ENCODE assay signal across 10 cellular contexts in genomic region chr15:52252781-52253180, GRCh38. TPM values are rescaled to one million over a fixed set of nuclear protein-coding genes. Genes with fewer than 3 reads are reported as not detected.
A peak's percentile ranks its signal among the peaks of the same experiment; 100 is the strongest.
DNase-seq lines count a peak whose midpoint lies in the region.
"Had no signal": no experiment of that assay in that cellular context is flagged by ENCODE, and none has a peak within 500 bp of the region (broad histone marks: within the 10 kb centered on the region; RNA-seq: fewer than 3 reads in every experiment).

No MANE protein-coding gene starts in this region.

- H3K27me3 Mint-ChIP-seq in CD8-positive, alpha-beta memory T cell = peaks cover 0 to 3% of the 10 kb centered on the region in 2 donors
- H3K27me3 Mint-ChIP-seq in activated T-helper 1 cell treated with anti-CD3 and anti-CD28 coated beads, Interleukin-12 subunit alpha, Interleukin-12 subunit beta, Interleukin-2, Interleukin-4 antibody, amounts not matched to agents 30 ng/mL and 10 ng/mL and 1 ng/mL, durations not matched to agents 14 hours and 24 hours and 36 hours (ENCODE audit: insufficient read depth) = peaks cover 5% of the 10 kb centered on the region

- H3K4me3 Mint-ChIP-seq in CD8-positive, alpha-beta memory T cell = no peak overlapping the region
- H3K4me3 Mint-ChIP-seq in activated T-helper 1 cell treated with anti-CD3 and anti-CD28 coated beads, Interleukin-12 subunit alpha, Interleukin-12 subunit beta, Interleukin-2, Interleukin-4 antibody, amounts not matched to agents 30 ng/mL and 10 ng/mL and 1 ng/mL, durations not matched to agents 14 hours and 24 hours and 36 hours = no peak overlapping the region

- DNase-seq in SIG-M5 treated with dmso at 0.1 percent for 504 hours (lab: John Stamatoyannopoulos, UW; ENCODE audit: unreplicated experiment) (peak; percentile 67), SIG-M5 (lab: John Stamatoyannopoulos, UW) (no peak), T1000 (lab: John Stamatoyannopoulos, UW) (peak; percentile 4), fibroblast of the conjunctiva (ENCODE audit: low read depth) (peak; percentile 84), stromal cell of bone marrow (ENCODE audit: low read depth) (peak; percentile 92), GOT3 (lab: John Stamatoyannopoulos, UW) (no peak)
- DNase-seq in CD8-positive, alpha-beta memory T cell = no peak
- no peak for DNase-seq in activated T-helper 1 cell treated with anti-CD3 and anti-CD28 coated beads, Interleukin-12 subunit alpha, Interleukin-12 subunit beta, Interleukin-2, Interleukin-4 antibody, amounts not matched to agents 30 ng/mL and 10 ng/mL and 1 ng/mL, durations not matched to agents 14 hours and 24 hours and 36 hours (ENCODE audit: low spot score)
- DNase-seq: activated gamma-delta T cell treated with Interleukin-2 at 50 U/mL for 16 hours; stimulated activated CD4-positive, alpha-beta T cell treated with anti-CD3 and anti-CD28 coated beads, Interleukin-2, amount 100 ng/mL, for 48 hours had no signal

- intact Hi-C loops in activated T-helper 1 cell treated with anti-CD3 and anti-CD28 coated beads, Interleukin-12 subunit alpha, Interleukin-12 subunit beta, Interleukin-2, Interleukin-4 antibody, amounts not matched to agents 30 ng/mL and 10 ng/mL and 1 ng/mL, durations not matched to agents 14 hours and 24 hours and 36 hours (cut with micrococcal nuclease) = no loop called here

- no peaks in the 10 kb centered on the region for H3K27me3 ChIP-seq in CD8-positive, alpha-beta memory T cell (ENCODE audit: insufficient read depth, low read length, poor library complexity, severe bottlenecking)

- H3K36me3 ChIP-seq in CD8-positive, alpha-beta memory T cell (ENCODE audit: insufficient read depth, low read length) = no peaks in the 10 kb centered on the region

- peaks cover 10% of the 10 kb centered on the region for H3K4me1 ChIP-seq in CD8-positive, alpha-beta memory T cell (ENCODE audit: insufficient read depth, low read length)

- H3K9me3 ChIP-seq in CD8-positive, alpha-beta memory T cell (ENCODE audit: low read length) = no peaks in the 10 kb centered on the region

- CTCF ChIA-PET in CD8-positive, alpha-beta memory T cell (lab: Charles Lee) = no interaction called here

- no peak overlapping the region for H3K4me3 ChIP-seq in CD8-positive, alpha-beta memory T cell (ENCODE audit: low read length)

- no peak overlapping the region for H3K27ac Mint-ChIP-seq in CD8-positive, alpha-beta memory T cell
- no peak overlapping the region for H3K27ac Mint-ChIP-seq in activated T-helper 1 cell treated with anti-CD3 and anti-CD28 coated beads, Interleukin-12 subunit alpha, Interleukin-12 subunit beta, Interleukin-2, Interleukin-4 antibody, amounts not matched to agents 30 ng/mL and 10 ng/mL and 1 ng/mL, durations not matched to agents 14 hours and 24 hours and 36 hours

- POLR2A ChIA-PET in CD8-positive, alpha-beta memory T cell (lab: Charles Lee) = no interaction called here

- no peak overlapping the region for H3K27ac ChIP-seq in CD8-positive, alpha-beta memory T cell (ENCODE audit: low read depth, low read length)

- H3K9me3 Mint-ChIP-seq in CD8-positive, alpha-beta memory T cell = no peaks in the 10 kb centered on the region
- no peaks in the 10 kb centered on the region for H3K9me3 Mint-ChIP-seq in activated T-helper 1 cell treated with anti-CD3 and anti-CD28 coated beads, Interleukin-12 subunit alpha, Interleukin-12 subunit beta, Interleukin-2, Interleukin-4 antibody, amounts not matched to agents 30 ng/mL and 10 ng/mL and 1 ng/mL, durations not matched to agents 14 hours and 24 hours and 36 hours

- no peaks in the 10 kb centered on the region for H3K36me3 Mint-ChIP-seq in CD8-positive, alpha-beta memory T cell
- H3K36me3 Mint-ChIP-seq in activated T-helper 1 cell treated with anti-CD3 and anti-CD28 coated beads, Interleukin-12 subunit alpha, Interleukin-12 subunit beta, Interleukin-2, Interleukin-4 antibody, amounts not matched to agents 30 ng/mL and 10 ng/mL and 1 ng/mL, durations not matched to agents 14 hours and 24 hours and 36 hours (ENCODE audit: low read depth) = no peaks in the 10 kb centered on the region

- H3K4me1 Mint-ChIP-seq in CD8-positive, alpha-beta memory T cell = peaks cover 4 to 12% (median 11%) of the 10 kb centered on the region in 3 donors
- H3K4me1 Mint-ChIP-seq in activated T-helper 1 cell treated with anti-CD3 and anti-CD28 coated beads, Interleukin-12 subunit alpha, Interleukin-12 subunit beta, Interleukin-2, Interleukin-4 antibody, amounts not matched to agents 30 ng/mL and 10 ng/mL and 1 ng/mL, durations not matched to agents 14 hours and 24 hours and 36 hours (ENCODE audit: low read depth) = peaks cover 18% of the 10 kb centered on the region

RNA-seq across cellular contexts. Expression of gene MYO5C, which starts 42.8 kb away (rescaled TPM):
- total RNA-seq in CD8-positive, alpha-beta memory T cell = under 1 TPM; 0.18 to 0.33 TPM
- polyA plus RNA-seq in CD8-positive, alpha-beta memory T cell = 0.48 TPM
- 0.29 and 0.54 TPM in 2 replicates for total RNA-seq in activated T-helper 1 cell treated with anti-CD3 and anti-CD28 coated beads, Interleukin-12 subunit alpha, Interleukin-12 subunit beta, Interleukin-2, Interleukin-4 antibody, amounts not matched to agents 30 ng/mL and 10 ng/mL and 1 ng/mL, durations not matched to agents 14 hours and 24 hours and 36 hours

Comparison
In these comparisons a context has a peak if more than half of its experiments do, and no peak if none do; other contexts are left out.
1. DNase-seq: peak in SIG-M5 treated with dmso at 0.1 percent for 504 hours (single experiment), T1000 (single experiment), fibroblast of the conjunctiva (single experiment) and stromal cell of bone marrow (single experiment); none in SIG-M5 (single experiment), CD8-positive, alpha-beta memory T cell (0 of 5), GOT3 (single experiment) and activated T-helper 1 cell treated with anti-CD3 and anti-CD28 coated beads, Interleukin-12 subunit alpha, Interleukin-12 subunit beta, Interleukin-2, Interleukin-4 antibody, amounts not matched to agents 30 ng/mL and 10 ng/mL and 1 ng/mL, durations not matched to agents 14 hours and 24 hours and 36 hours (single experiment).